In the genomic region with DNA sequence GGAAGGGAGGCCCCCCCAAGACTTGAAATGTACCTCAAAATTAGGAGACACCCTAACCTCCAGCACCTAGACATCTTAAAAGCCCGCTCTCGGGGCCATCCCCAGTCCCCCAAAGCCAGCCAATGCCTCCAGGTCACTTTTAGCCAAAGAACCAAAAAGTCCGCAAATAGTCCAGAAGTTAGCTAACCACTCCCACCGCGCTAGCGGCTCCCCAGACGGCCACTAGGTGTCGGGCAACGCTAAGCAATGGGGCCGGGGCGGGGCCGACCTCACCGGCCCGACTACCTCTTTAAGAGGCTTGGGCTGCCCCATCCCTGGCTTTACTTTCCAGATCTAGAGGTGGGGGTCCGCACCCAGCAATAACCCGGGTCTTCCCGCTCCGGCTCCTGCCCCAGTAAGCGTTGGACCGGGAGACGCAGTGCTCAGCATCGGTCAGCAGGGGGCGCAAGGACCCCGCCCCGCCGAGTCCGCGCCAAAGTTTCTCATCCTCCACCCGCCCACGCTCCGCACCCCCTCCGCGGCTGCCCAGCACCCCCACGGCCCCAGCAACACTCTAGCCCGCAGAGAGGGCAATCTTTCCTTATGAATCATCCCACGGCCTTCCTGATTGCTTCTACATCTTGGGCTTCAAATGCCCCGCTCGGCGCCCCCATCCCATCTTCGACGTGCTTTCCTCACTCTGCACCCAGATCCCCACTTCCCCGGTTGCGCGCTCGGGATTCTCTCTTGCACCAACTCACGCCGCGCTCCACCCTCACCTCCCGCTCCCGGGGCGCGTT, we compare ENCODE assay signal across 8 cellular contexts. TPM values are rescaled to one million over a fixed set of nuclear protein-coding genes. Genes with fewer than 3 reads are reported as not detected.
A peak's percentile ranks its signal among the peaks of the same experiment; 100 is the strongest.
DNase-seq lines count a peak whose midpoint lies in the region; ATAC-seq, FAIRE-seq and TF ChIP-seq lines count a peak whose summit lies in the region.

No MANE protein-coding gene starts in this region.

- no peaks in the 10 kb centered on the region; the same call in 1 of the 2 replicates for H4K20me1 ChIP-seq in OCI-LY7 (ENCODE audit: insufficient read depth, low read length)

- H3K9ac ChIP-seq in muscle layer of colon (ENCODE audit: low read length): peak overlapping the region; percentile 86

- ATAC-seq in GM18873 (IDR thresholded peaks at IDR 0.05; ENCODE audit: low FRiP score, unreplicated experiment): peak; percentile 73

- H3K27ac ChIP-seq in OCI-LY7 (ENCODE audit: low read depth, low read length, poor library complexity, severe bottlenecking) (no peak overlapping the region), esophagus (ENCODE audit: low read depth in 2 of 2, low read length in 1 of 2) (peak overlapping the region; percentile 75 to 83), muscle layer of colon (ENCODE audit: low read depth, low read length) (peak overlapping the region; percentile 94)

- FAIRE-seq in HTR-8/SVneo (lab: Jason Lieb, UNC): no peak

- H2AFZ ChIP-seq in OCI-LY7 (ENCODE audit: low read length): peak overlapping the region; percentile 40; the same call in 1 of the 2 replicates

- no peaks in the 10 kb centered on the region for H3K79me2 ChIP-seq in OCI-LY7 (ENCODE audit: insufficient read depth, low read depth, low read length)

- TF ChIP-seq CTCF in AG04449 (IDR thresholded peaks at IDR 0.05; ENCODE audit: insufficient read depth, low read length, missing control alignments) (peak; percentile 80), OCI-LY7 (conservative IDR thresholded peaks at IDR 0.05; ENCODE audit: low read length) (peak; percentile 100)

- POLR2A ChIA-PET in AG04449 (lab: Yijun Ruan, JAX) (interaction anchor here (0.6 to 44.9 kb wide), 27 partner anchors 15 to 436 kb away, joined by 3 to 2316 read pairs (median 6); partner anchors contain the start of genes ITGA3, TMEM92 and XYLT2), OCI-LY7 (lab: Charles Lee) (interaction anchor here (0.6 to 0.7 kb wide), 2 partner anchors 35 to 130 kb away, joined by 7 read pairs; partner anchors contain the start of gene SGCA)

- CTCF ChIA-PET in AG04449 (lab: Yijun Ruan, JAX) (interaction anchor here (0.6 to 24.1 kb wide), 19 partner anchors 8 to 96 kb away, joined by 3 to 489 read pairs (median 5); partner anchors contain the start of gene TMEM92), OCI-LY7 (lab: Charles Lee; ENCODE audit: unreplicated experiment) (interaction anchor here (0.6 to 1.2 kb wide), 6 partner anchors 12 to 232 kb away, joined by 3 to 12 read pairs (median 4); partner anchors contain the start of gene TMEM92)

- H3K4me2 ChIP-seq in OCI-LY7 (ENCODE audit: low read length): peak overlapping the region; percentile 75

- H3K4me3 ChIP-seq in AG04449 (ENCODE audit: low read depth, low read length) (peak overlapping the region; percentile 100), OCI-LY7 (ENCODE audit: low read depth, low read length, poor library complexity, severe bottlenecking) (peak overlapping the region; percentile 55), esophagus (ENCODE audit: low read depth in 1 of 2, low read length in 2 of 2) (peak overlapping the region; percentile 44 to 54), muscle layer of colon (ENCODE audit: low read depth in 1 of 2, low read length in 2 of 2) (peak overlapping the region; percentile 53 to 80)

- DNase-seq in AG04449 (ENCODE audit: low read depth, low spot score) (no peak), HTR-8/SVneo (ENCODE audit: insufficient read length, low spot score) (peak; percentile 94), OCI-LY7 (ENCODE audit: low spot score) (peak; percentile 85)
- peak; percentile 85 for DNase-seq in activated T-cell treated with anti-CD3 and anti-CD28 coated beads, Interleukin-2, amount 50 U/mL, for 1 hour
- DNase-seq in stimulated activated CD8-positive, alpha-beta memory T cell treated with anti-CD3 and anti-CD28 coated beads, Interleukin-7, amount 100 ng/mL, for 1 hour (ENCODE audit: low read depth in 2 of 2): peak; percentile 58 to 59

- BruUV-seq in OCI-LY7 (replicated peaks; lab: Mats Ljungman, UMichigan): no TSS peak

- peaks cover 8% of the 10 kb centered on the region for H3K4me1 ChIP-seq in OCI-LY7 (ENCODE audit: insufficient read depth, low read length, poor library complexity, severe bottlenecking)
- no peaks in the 10 kb centered on the region for H3K4me1 ChIP-seq in esophagus (ENCODE audit: control insufficient read depth in 2 of 2, insufficient read depth in 2 of 2, low read length in 1 of 2)
- H3K4me1 ChIP-seq in muscle layer of colon (ENCODE audit: insufficient read depth, low read length): peaks cover 67% of the 10 kb centered on the region

- H3K36me3 ChIP-seq in OCI-LY7 (ENCODE audit: insufficient read depth, low read length) (no peaks in the 10 kb centered on the region), esophagus (ENCODE audit: control insufficient read depth in 2 of 2, insufficient read depth in 2 of 2, low read length in 1 of 2) (peaks cover 0 to 7% of the 10 kb centered on the region in 2 donors), muscle layer of colon (ENCODE audit: insufficient read depth, low read length) (peaks cover 40% of the 10 kb centered on the region)

- WGBS in esophagus, 2 donors: 1% methylated on average over 52 of the region's 52 CpGs

- no peaks in the 10 kb centered on the region for H3K9me2 ChIP-seq in OCI-LY7 (ENCODE audit: insufficient read depth, low read length)

- peaks cover 0 to 4% of the 10 kb centered on the region in 2 donors for H3K27me3 ChIP-seq in esophagus (ENCODE audit: control insufficient read depth in 1 of 2, insufficient read depth in 2 of 2, low read length in 2 of 2)
- H3K27me3 ChIP-seq in muscle layer of colon (ENCODE audit: control insufficient read depth in 1 of 2, insufficient read depth in 2 of 2, low read length in 2 of 2): no peaks in the 10 kb centered on the region

- H3K9me3 ChIP-seq in OCI-LY7 (ENCODE audit: low read length): no peaks in the 10 kb centered on the region
- H3K9me3 ChIP-seq in esophagus (ENCODE audit: control insufficient read depth in 2 of 2, insufficient read depth in 1 of 2, low read depth in 1 of 2, low read length in 1 of 2): no peaks in the 10 kb centered on the region
- no peaks in the 10 kb centered on the region for H3K9me3 ChIP-seq in muscle layer of colon (ENCODE audit: low read length)

- intact Hi-C loops in OCI-LY7 (cut with micrococcal nuclease; ENCODE audit: unreplicated experiment): loop anchor here (1.0 kb wide), 2 partner anchors 73 to 97 kb away; no protein-coding TSS in a partner anchor

RNA-seq across cellular contexts. Expression of gene COL1A1, which starts 0.8 kb away (rescaled TPM):
- total RNA-seq in OCI-LY7 (2014; rRNA removed; shearing (Covaris generic)): not detected in 2 replicates
- not detected in 2 replicates for total RNA-seq in OCI-LY7 (2022)
- polyA plus RNA-seq in esophagus: 10 to 100 TPM; 11.8 to 12.8 TPM

RNA-seq across cellular contexts. Expression of gene SGCA, which starts 34.8 kb away (rescaled TPM):
- total RNA-seq in OCI-LY7 (2014; rRNA removed; shearing (Covaris generic)): 0.57 TPM in 1 of 2 replicates, not detected in the other
- 1.1 TPM in 1 of 2 replicates, not detected in the other for total RNA-seq in OCI-LY7 (2022)
- 1 to 10 TPM; 7.1 to 10.0 TPM for polyA plus RNA-seq in esophagus

RNA-seq across cellular contexts. Expression of gene PPP1R9B, which starts 50.2 kb away (rescaled TPM):
- total RNA-seq in OCI-LY7 (2014; rRNA removed; shearing (Covaris generic)): 45.3 and 73.2 TPM in 2 replicates
- total RNA-seq in OCI-LY7 (2022): 73.9 and 87.0 TPM in 2 replicates
- polyA plus RNA-seq in esophagus: 10 to 100 TPM; 15.4 to 31.3 TPM

Comparison
In these comparisons a context has a peak if more than half of its experiments do, and no peak if none do; other contexts are left out.
1. H3K4me3 ChIP-seq: peak in every context shown above with its lines; median percentile 100 in AG04449; 66 in muscle layer of colon; 55 in OCI-LY7; 49 in esophagus.